Comparison of ENCODE assay signal across 20 cellular contexts in the genomic region with DNA sequence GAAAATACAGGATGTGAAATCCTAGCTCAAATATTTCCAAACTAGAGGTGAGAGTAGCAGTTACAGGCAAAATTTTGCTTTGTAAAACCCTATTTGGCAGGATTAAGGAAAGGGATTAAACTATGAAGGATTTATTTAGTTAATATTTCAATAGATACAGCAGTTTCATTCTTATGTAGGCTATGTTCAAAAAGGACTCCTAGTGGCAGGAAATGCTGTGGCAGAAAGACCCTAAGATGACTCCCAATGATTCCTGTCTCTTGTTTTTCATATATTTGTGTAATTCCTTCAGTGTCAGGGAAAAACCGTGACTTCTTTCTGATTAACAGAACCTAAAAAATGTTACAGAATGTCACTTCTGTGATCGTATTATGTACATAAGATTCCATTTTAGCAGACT.
DNase-seq lines count a peak whose midpoint lies in the region; ATAC-seq, FAIRE-seq and TF ChIP-seq lines count a peak whose summit lies in the region.
"Had no signal": no experiment of that assay in that cellular context is flagged by ENCODE, and none has a peak within 500 bp of the region (broad histone marks: within the 10 kb centered on the region; RNA-seq: fewer than 3 reads in every experiment).

No MANE protein-coding gene starts in this region.

- H3K9ac ChIP-seq in OCI-LY3 (ENCODE audit: low read length) = no peak overlapping the region
- no peak overlapping the region for H3K9ac ChIP-seq in H1 (replicated peaks in 1 of 4; ENCODE audit: extremely low read depth in 1 of 4, low read depth in 3 of 4, low read length in 3 of 4)
- H3K9ac ChIP-seq: KMS-11 had no signal

- no peak overlapping the region for H3K4me3 ChIP-seq in OCI-LY3 (ENCODE audit: low read length)
- H3K4me3 ChIP-seq in H1 (ENCODE audit: extremely low read depth in 1 of 4, insufficient read depth in 2 of 4, low read depth in 3 of 4, low read length in 4 of 4) = no peak overlapping the region

- TF ChIP-seq EP300 in H1 (IDR thresholded peaks at IDR 0.05; ENCODE audit: borderline replicate concordance in 1 of 2, low read depth in 2 of 2, low read length in 2 of 2) = no peak

- no peak overlapping the region for H2BK12ac ChIP-seq in H1 (ENCODE audit: low read depth, low read length)

- H3K18ac ChIP-seq in H1 (ENCODE audit: extremely low read depth, low read length) = no peak overlapping the region

- no peaks in the 10 kb centered on the region for H3K27me3 Mint-ChIP-seq in osteocyte (ENCODE audit: unreplicated experiment)
- no peaks in the 10 kb centered on the region for H3K27me3 Mint-ChIP-seq in activated CD4-positive, alpha-beta memory T cell treated with anti-CD3 and anti-CD28 coated beads for 36 hours

- H2AFZ ChIP-seq in OCI-LY3 (ENCODE audit: low read depth, low read length) (no peak overlapping the region), H1 (ENCODE audit: low read length) (0 out of 2 replicates have a peak overlapping the region, but pooled peaks have one; percentile 48)

- TF ChIP-seq RAD21 in H1 (IDR thresholded peaks at IDR 0.05 in 1 of 2, conservative IDR thresholded peaks at IDR 0.05 in 1 of 2; ENCODE audit: low read depth in 2 of 2, low read length in 2 of 2) = no peak

- H3K14ac ChIP-seq in H1 (ENCODE audit: insufficient read length) = no peak overlapping the region

- no peaks in the 10 kb centered on the region for H3K4me1 ChIP-seq in OCI-LY3 (ENCODE audit: low read length)
- H3K4me1 ChIP-seq in H1 (replicated peaks in 1 of 4; ENCODE audit: control insufficient read depth in 3 of 4, insufficient read depth in 4 of 4, low read length in 3 of 4) = no peaks in the 10 kb centered on the region

- H3K23ac ChIP-seq in H1 (ENCODE audit: insufficient read length) = no peak overlapping the region

- no peak for FAIRE-seq in H1 (lab: Jason Lieb, UNC)

- intact Hi-C loops in activated CD4-positive, alpha-beta memory T cell treated with anti-CD3 and anti-CD28 coated beads for 36 hours (cut with micrococcal nuclease) = no loop called here

- CTCF ChIA-PET in H1 (lab: Charles Lee; ENCODE audit: partially characterized antibody) = interaction anchor here (1.6 to 1.8 kb wide), 2 partner anchors 11 to 13 kb away, joined by 4 to 8 read pairs; no protein-coding TSS in a partner anchor
- CTCF ChIA-PET in activated CD4-positive, alpha-beta memory T cell treated with anti-CD3 and anti-CD28 coated beads for 36 hours (lab: Charles Lee) = no interaction called here

- no peak overlapping the region for H3K4ac ChIP-seq in H1 (replicated peaks; ENCODE audit: insufficient read length, low read depth, low read length)

- no peaks in the 10 kb centered on the region for H3K9me3 ChIP-seq in OCI-LY3 (ENCODE audit: insufficient read depth, low read length)
- peaks cover 4 to 13% of the 10 kb centered on the region in 2 experiments; a peak in 2 of 4 replicates for H3K9me3 ChIP-seq in H1 (ENCODE audit: insufficient read depth in 2 of 2, low read depth in 1 of 2, low read length in 1 of 2)

- no peak overlapping the region for H4K5ac ChIP-seq in H1 (ENCODE audit: insufficient read length, low read depth, low read length)

- H3K79me2 ChIP-seq in OCI-LY3 (ENCODE audit: low read length) (no peaks in the 10 kb centered on the region), H1 (ENCODE audit: control insufficient read depth in 1 of 2, insufficient read depth in 2 of 2, low read length in 2 of 2) (no peaks in the 10 kb centered on the region)

- TF ChIP-seq CTCF in OCI-LY3 (IDR thresholded peaks at IDR 0.05; ENCODE audit: low read depth, low read length) (peak; percentile 13; the same call in 1 of the 2 replicates), H1 (IDR thresholded peaks at IDR 0.05; ENCODE audit: control extremely low read depth in 1 of 3, insufficient read depth in 1 of 3, low read depth in 1 of 3, low read length in 3 of 3) (peak in 1 of 3 experiments; percentile 13; a peak in 1 of 4 replicates), osteocyte (IDR thresholded peaks at IDR 0.05) (peak; percentile 19)

- H3K27ac Mint-ChIP-seq in osteocyte (ENCODE audit: unreplicated experiment) = no peak overlapping the region
- H3K27ac Mint-ChIP-seq in activated CD4-positive, alpha-beta memory T cell treated with anti-CD3 and anti-CD28 coated beads for 36 hours = no peak overlapping the region

- DNase-seq in D341Med (ENCODE audit: low spot score) (peak; percentile 15), H1 (ENCODE audit: low read depth in 1 of 2, low spot score in 2 of 2) (no peak), osteocyte (ENCODE audit: extremely low spot score, unreplicated experiment) (no peak), HCEC 1CT (no peak)
- no peak for DNase-seq in activated CD4-positive, CD25-positive, alpha-beta regulatory T cell treated with anti-CD3 and anti-CD28 coated beads, Interleukin-2, amount 50 U/mL, for 72 hours
- no peak for DNase-seq in activated CD4-positive, alpha-beta memory T cell treated with anti-CD3 and anti-CD28 coated beads for 36 hours
- DNase-seq: AML-193, DMS153, NCI-H1417 treated with DMSO at 0.1 percent for 48 hours, NCI-H2029, NCI-H345, NCI-H526, Right ventricle myocardium superior, T-helper 1 cell had no signal

- H4K20me1 ChIP-seq in OCI-LY3 (ENCODE audit: insufficient read depth, low read length) (no peaks in the 10 kb centered on the region), H1 (replicated peaks in 1 of 2; ENCODE audit: control insufficient read depth in 1 of 2, insufficient read depth in 2 of 2, low read length in 2 of 2) (no peaks in the 10 kb centered on the region)

- H4K8ac ChIP-seq in H1 (ENCODE audit: extremely low read depth, insufficient read depth, low read length) = no peak overlapping the region

- no peaks in the 10 kb centered on the region for H3K79me1 ChIP-seq in H1 (ENCODE audit: low read depth, low read length)

- H2BK20ac ChIP-seq in H1 (ENCODE audit: low read length) = no peak overlapping the region

- no peak for TF ChIP-seq POLR2A in H1 (IDR thresholded peaks at IDR 0.05; ENCODE audit: control extremely low read depth in 1 of 2, low read depth in 2 of 2, low read length in 2 of 2)

- H3K27me3 ChIP-seq in OCI-LY3 (ENCODE audit: low read depth, low read length) (no peaks in the 10 kb centered on the region), H1 (replicated peaks in 1 of 4; ENCODE audit: control insufficient read depth in 3 of 4, extremely low read depth in 1 of 4, insufficient read depth in 3 of 4, low read length in 3 of 4) (no peaks in the 10 kb centered on the region)

- H3K36me3 Mint-ChIP-seq in osteocyte (ENCODE audit: unreplicated experiment) = no peaks in the 10 kb centered on the region
- H3K36me3 Mint-ChIP-seq in activated CD4-positive, alpha-beta memory T cell treated with anti-CD3 and anti-CD28 coated beads for 36 hours = no peaks in the 10 kb centered on the region

- 90% methylated on average over 2 of the region's 2 CpGs; no CpG with 5 or more reads in 1 of the 2 experiments for WGBS in H1 (ENCODE audit: extremely low coverage in 1 of 2, insufficient coverage in 1 of 2, insufficient read length in 1 of 2, insufficient replicate concordance in 2 of 2, low coverage in 1 of 2, low lambda C conversion rate in 2 of 2, missing lambda C conversion rate in 1 of 2), 2 experiments

- no peak for ATAC-seq in HG03439 (IDR thresholded peaks at IDR 0.05; ENCODE audit: unreplicated experiment)
- ATAC-seq: Panc1, SK-N-SH treated with all-trans-retinoic acid at 6 μM for 48 hours had no signal

- no peaks in the 10 kb centered on the region for H3K23me2 ChIP-seq in H1 (ENCODE audit: low read depth, low read length)

- H2BK15ac ChIP-seq in H1 (ENCODE audit: low read length) = no peak overlapping the region

- peaks cover 4% of the 10 kb centered on the region for H3K9me3 Mint-ChIP-seq in osteocyte (ENCODE audit: unreplicated experiment)
- H3K9me3 Mint-ChIP-seq in activated CD4-positive, alpha-beta memory T cell treated with anti-CD3 and anti-CD28 coated beads for 36 hours = peaks cover 17% of the 10 kb centered on the region

- no peak overlapping the region for H2BK5ac ChIP-seq in H1 (ENCODE audit: low read depth, low read length)

- H3K27ac ChIP-seq in OCI-LY3 (ENCODE audit: low read length) = no peak overlapping the region
- H3K27ac ChIP-seq in H1 (ENCODE audit: low read depth, low read length) = no peak overlapping the region
- H3K27ac ChIP-seq: HL-60, KMS-11 had no signal

- no peaks in the 10 kb centered on the region for H3K4me1 Mint-ChIP-seq in osteocyte (ENCODE audit: unreplicated experiment)
- no peaks in the 10 kb centered on the region for H3K4me1 Mint-ChIP-seq in activated CD4-positive, alpha-beta memory T cell treated with anti-CD3 and anti-CD28 coated beads for 36 hours (ENCODE audit: low read depth)

- POLR2A ChIA-PET in H1 (lab: Charles Lee; ENCODE audit: partially characterized antibody) = no interaction called here
- POLR2A ChIA-PET in activated CD4-positive, alpha-beta memory T cell treated with anti-CD3 and anti-CD28 coated beads for 36 hours (lab: Charles Lee) = no interaction called here

- H3K4me3 Mint-ChIP-seq in osteocyte (ENCODE audit: unreplicated experiment) = no peak overlapping the region
- no peak overlapping the region for H3K4me3 Mint-ChIP-seq in activated CD4-positive, alpha-beta memory T cell treated with anti-CD3 and anti-CD28 coated beads for 36 hours

- H3K36me3 ChIP-seq in OCI-LY3 (replicated peaks; ENCODE audit: low read depth, low read length) (no peaks in the 10 kb centered on the region), H1 (ENCODE audit: control insufficient read depth in 2 of 4, insufficient read depth in 4 of 4, low read length in 3 of 4) (no peaks in the 10 kb centered on the region)

- H3K56ac ChIP-seq in H1 (replicated peaks; ENCODE audit: insufficient read length, low read depth, low read length) = no peak overlapping the region

- no peak overlapping the region for H4K91ac ChIP-seq in H1 (replicated peaks; ENCODE audit: insufficient read length, low read length)

- no peak overlapping the region for H2BK120ac ChIP-seq in H1 (replicated peaks; ENCODE audit: low read depth, low read length)

- no peak overlapping the region for H2AK5ac ChIP-seq in H1 (ENCODE audit: low read depth, low read length)

- H3K4me2 ChIP-seq in OCI-LY3 (ENCODE audit: low read length) (no peak overlapping the region), H1 (ENCODE audit: insufficient read depth in 1 of 2, low read depth in 2 of 2, low read length in 2 of 2) (no peak overlapping the region)
- H3K4me2 ChIP-seq: KMS-11 had no signal

TF ChIP-seq in H1, 55 proteins besides CTCF, POLR2A, EP300 and RAD21:
- TF ChIP-seq SIX5 (IDR thresholded peaks at IDR 0.05; ENCODE audit: low read depth, low read length) (no peak), MAFK (IDR thresholded peaks at IDR 0.05; ENCODE audit: low read depth, low read length) (no peak), EGR1 (IDR thresholded peaks at IDR 0.05; ENCODE audit: borderline replicate concordance, low read depth, low read length) (no peak), CHD2 (IDR thresholded peaks at IDR 0.05; ENCODE audit: low read length) (no peak), RNF2 (IDR thresholded peaks at IDR 0.05; ENCODE audit: borderline replicate concordance, low read depth, low read length, missing control alignments, poor library complexity, severe bottlenecking) (no peak)
